ENCODE assay signal across 15 cellular contexts in the genomic region with DNA sequence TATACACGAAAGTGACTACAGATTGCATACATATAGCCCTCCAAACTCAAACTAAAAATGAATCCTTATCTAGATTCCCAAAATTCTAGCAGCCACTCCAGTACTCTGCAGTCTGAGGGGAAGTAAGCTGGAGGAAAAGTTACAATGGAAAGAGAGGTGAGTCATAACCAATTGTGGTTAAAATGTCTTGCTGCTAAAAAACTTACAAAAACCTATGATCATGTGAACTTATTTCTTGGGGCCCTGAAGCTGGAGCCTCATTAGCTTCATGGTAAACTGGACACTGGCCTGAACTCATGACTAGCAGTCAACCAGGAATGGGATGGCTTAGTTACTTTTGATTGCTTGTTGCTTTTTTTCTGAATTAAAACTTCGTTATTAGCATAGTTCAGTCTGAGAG.
DNase-seq lines count a peak whose midpoint lies in the region; ATAC-seq and TF ChIP-seq lines count a peak whose summit lies in the region.
"Had no signal": no experiment of that assay in that cellular context is flagged by ENCODE, and none has a peak within 500 bp of the region (broad histone marks: within the 10 kb centered on the region; RNA-seq: fewer than 3 reads in every experiment).

No MANE protein-coding gene starts in this region.

- no peak for ATAC-seq in activated CD8-positive, alpha-beta memory T cell treated with anti-CD3 and anti-CD28 coated beads, Interleukin-2, amount 10 ng/mL, durations not matched to agents 7 days and 5 days
- ATAC-seq: heart right ventricle, left colon had no signal

- no peak overlapping the region for H3K4me3 Mint-ChIP-seq in activated CD8-positive, alpha-beta memory T cell treated with anti-CD3 and anti-CD28 coated beads, Interleukin-2, amount 10 ng/mL, durations not matched to agents 7 days and 5 days
- H3K4me3 Mint-ChIP-seq: activated naive CD4-positive, alpha-beta T cell treated with anti-CD3 and anti-CD28 coated beads, Interleukin-2, amount 50 U/mL, for 24 hours; T-helper 1 cell treated with Interleukin-12 subunit alpha and Interleukin-12 subunit beta and Interleukin-4 antibody, amounts not matched to agents 30 μg/mL and 1 μg/mL, for 36 hours had no signal

- H3K36me3 Mint-ChIP-seq in activated CD8-positive, alpha-beta memory T cell treated with anti-CD3 and anti-CD28 coated beads, Interleukin-2, amount 10 ng/mL, durations not matched to agents 7 days and 5 days = no peaks in the 10 kb centered on the region
- H3K36me3 Mint-ChIP-seq: activated naive CD4-positive, alpha-beta T cell treated with anti-CD3 and anti-CD28 coated beads, Interleukin-2, amount 50 U/mL, for 24 hours had no signal

- CTCF ChIA-PET in activated CD8-positive, alpha-beta memory T cell treated with anti-CD3 and anti-CD28 coated beads, Interleukin-2, amount 10 ng/mL, durations not matched to agents 7 days and 5 days (lab: Charles Lee) = no interaction called here

- DNase-seq in GM03348 (ENCODE audit: low spot score) (peak; percentile 36), M059J (ENCODE audit: low read depth) (peak; percentile 88), astrocyte of the spinal cord (ENCODE audit: low read depth, low spot score) (peak; percentile 72), myocyte (ENCODE audit: low read depth) (peak; percentile 24), globus pallidus (ENCODE audit: low spot score) (no peak), NCI-H2029 treated with DMSO at 0.1 percent for 48 hours (lab: John Stamatoyannopoulos, UW) (no peak), NCI-H2227 treated with DMSO at 0.1 percent for 48 hours (lab: John Stamatoyannopoulos, UW) (no peak)
- DNase-seq in activated CD8-positive, alpha-beta memory T cell treated with anti-CD3 and anti-CD28 coated beads, Interleukin-2, amount 10 ng/mL, durations not matched to agents 7 days and 5 days = no peak
- DNase-seq: heart right ventricle, left colon, NCI-H1436, Peyer's patch, thyroid gland had no signal

- H3K9me3 Mint-ChIP-seq in activated CD8-positive, alpha-beta memory T cell treated with anti-CD3 and anti-CD28 coated beads, Interleukin-2, amount 10 ng/mL, durations not matched to agents 7 days and 5 days (ENCODE audit: low read depth) = no peaks in the 10 kb centered on the region
- H3K9me3 Mint-ChIP-seq: activated naive CD4-positive, alpha-beta T cell treated with anti-CD3 and anti-CD28 coated beads, Interleukin-2, amount 50 U/mL, for 24 hours; T-helper 1 cell treated with Interleukin-12 subunit alpha and Interleukin-12 subunit beta and Interleukin-4 antibody, amounts not matched to agents 30 μg/mL and 1 μg/mL, for 36 hours had no signal

- H3K27ac Mint-ChIP-seq in activated CD8-positive, alpha-beta memory T cell treated with anti-CD3 and anti-CD28 coated beads, Interleukin-2, amount 10 ng/mL, durations not matched to agents 7 days and 5 days = no peak overlapping the region
- H3K27ac Mint-ChIP-seq: activated naive CD4-positive, alpha-beta T cell treated with anti-CD3 and anti-CD28 coated beads, Interleukin-2, amount 50 U/mL, for 24 hours; T-helper 1 cell treated with Interleukin-12 subunit alpha and Interleukin-12 subunit beta and Interleukin-4 antibody, amounts not matched to agents 30 μg/mL and 1 μg/mL, for 36 hours had no signal

- no peak overlapping the region for H3K4me3 ChIP-seq in astrocyte of the spinal cord (ENCODE audit: low read depth, low read length)
- H3K4me3 ChIP-seq: heart right ventricle, Peyer's patch, thyroid gland had no signal

- no peaks in the 10 kb centered on the region for H3K4me1 Mint-ChIP-seq in activated CD8-positive, alpha-beta memory T cell treated with anti-CD3 and anti-CD28 coated beads, Interleukin-2, amount 10 ng/mL, durations not matched to agents 7 days and 5 days
- H3K4me1 Mint-ChIP-seq: activated naive CD4-positive, alpha-beta T cell treated with anti-CD3 and anti-CD28 coated beads, Interleukin-2, amount 50 U/mL, for 24 hours had no signal

- no peak for TF ChIP-seq CTCF in astrocyte of the spinal cord (IDR thresholded peaks at IDR 0.05; ENCODE audit: low read depth, low read length)

- in situ Hi-C loops in astrocyte of the spinal cord (cut with HindIII; ENCODE audit: low sequenced_read_pairs) = no loop called here

- H3K27me3 Mint-ChIP-seq in activated CD8-positive, alpha-beta memory T cell treated with anti-CD3 and anti-CD28 coated beads, Interleukin-2, amount 10 ng/mL, durations not matched to agents 7 days and 5 days = no peaks in the 10 kb centered on the region

Comparison
In these comparisons a context has a peak if more than half of its experiments do, and no peak if none do; other contexts are left out.
1. DNase-seq: peak in GM03348 (single experiment), M059J (single experiment), astrocyte of the spinal cord (single experiment) and myocyte (single experiment); none in globus pallidus (single experiment), NCI-H2029 treated with DMSO at 0.1 percent for 48 hours (single experiment), activated CD8-positive, alpha-beta memory T cell treated with anti-CD3 and anti-CD28 coated beads, Interleukin-2, amount 10 ng/mL, durations not matched to agents 7 days and 5 days (single experiment) and NCI-H2227 treated with DMSO at 0.1 percent for 48 hours (single experiment).